ENCODE assay signal across 3 cellular contexts in the genomic region with DNA sequence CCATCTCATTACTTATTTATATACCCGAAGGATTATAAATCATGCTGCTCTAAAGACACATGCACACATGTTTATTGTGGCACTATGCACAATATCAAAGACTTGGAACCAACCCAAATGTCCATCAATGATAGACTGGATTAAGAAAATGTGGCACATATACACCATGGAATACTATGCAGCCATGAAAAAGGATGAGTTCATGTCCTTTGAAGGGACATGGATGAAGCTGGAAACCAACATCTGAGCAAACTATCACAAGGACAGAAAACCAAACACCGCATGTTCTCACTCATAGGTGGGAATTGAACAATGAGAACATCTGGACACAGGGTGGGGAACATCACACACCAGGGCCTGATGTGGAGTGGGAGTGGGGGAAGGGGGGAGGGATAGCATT.
DNase-seq lines count a peak whose midpoint lies in the region; ATAC-seq, FAIRE-seq and TF ChIP-seq lines count a peak whose summit lies in the region.
"Not testable (repeated sequence)": the region's sequence is repeated elsewhere in the genome, so short reads cannot be mapped to it uniquely, and the experiment has no call there.

No MANE protein-coding gene starts in this region.

- not testable (repeated sequence) for H3K9ac ChIP-seq in K562 (ENCODE audit: insufficient read depth in 1 of 2, low read depth in 2 of 2, low read length in 2 of 2)

- not testable (repeated sequence) for H2AFZ ChIP-seq in K562 (ENCODE audit: low read depth, low read length)

- not testable (repeated sequence) for H3K36me3 ChIP-seq in HEK293 (ENCODE audit: control insufficient read depth in 2 of 2, insufficient read depth in 1 of 2, low read length in 2 of 2); K562 (ENCODE audit: control insufficient read depth, insufficient read depth, low read length)

- not testable (repeated sequence) for TF ChIP-seq CTCF in HEK293 (tag by site-specific recombination; IDR thresholded peaks at IDR 0.05); WTC11 (IDR thresholded peaks at IDR 0.05); K562 (IDR thresholded peaks at IDR 0.05 in 2 of 3, conservative IDR thresholded peaks at IDR 0.05 in 1 of 3; ENCODE audit: insufficient read depth in 2 of 3, low read depth in 1 of 3, low read length in 3 of 3)

- peaks cover 10% of the 10 kb centered on the region for H3K36me3 Mint-ChIP-seq in WTC11

- H3K4me3 Mint-ChIP-seq in WTC11 = not testable (repeated sequence)

- not testable (repeated sequence) for TF ChIP-seq RAD21 in K562 (CRISPR knock-in tag; conservative IDR thresholded peaks at IDR 0.05 in 1 of 2, IDR thresholded peaks at IDR 0.05 in 1 of 2)

- not testable (repeated sequence) for H4K20me1 ChIP-seq in K562 (replicated peaks; ENCODE audit: control insufficient read depth, insufficient read depth, low read length)

- 4% methylated on average over 1 of the region's 2 CpGs for WGBS in K562 (ENCODE audit: insufficient coverage, low coverage, missing lambda C conversion rate)

- H3K27ac Mint-ChIP-seq in WTC11 = not testable (repeated sequence)

- TF ChIP-seq EP300 in K562 (IDR thresholded peaks at IDR 0.05; ENCODE audit: low read length) = not testable (repeated sequence)

- not testable (repeated sequence) for H3K4me1 ChIP-seq in HEK293 (ENCODE audit: control insufficient read depth, insufficient read depth, low read length); K562 (replicated peaks in 1 of 2; ENCODE audit: control insufficient read depth in 2 of 2, insufficient read depth in 2 of 2, low read length in 2 of 2)

- not testable (repeated sequence) for FAIRE-seq in K562 (lab: Jason Lieb, UNC)

- not testable (repeated sequence) for ATAC-seq in WTC11, K562

- H3K4me1 Mint-ChIP-seq in WTC11 = not testable (repeated sequence)

- peaks cover 22% of the 10 kb centered on the region for H3K9me3 Mint-ChIP-seq in WTC11

- not testable (repeated sequence) for H3K27me3 ChIP-seq in K562 (ENCODE audit: control insufficient read depth in 2 of 2, insufficient read depth in 2 of 2, low read length in 2 of 2)

- H3K27me3 Mint-ChIP-seq in WTC11 (ENCODE audit: low read depth) = not testable (repeated sequence)

- H3K79me2 ChIP-seq in K562 (ENCODE audit: control insufficient read depth, insufficient read depth, low read length) = not testable (repeated sequence)

- CTCF ChIA-PET in HEK293 (lab: Yijun Ruan, JAX); WTC11 (lab: Charles Lee); K562 (lab: Yijun Ruan, JAX; ENCODE audit: low intra/inter-chr PET ratio): not testable (repeated sequence)

- H3K27ac ChIP-seq in HEK293 (ENCODE audit: extremely low read depth, low read depth, low read length); K562 (ENCODE audit: extremely low read depth, low read depth, low read length): not testable (repeated sequence)

- not testable (repeated sequence) for H3K4me2 ChIP-seq in K562 (ENCODE audit: insufficient read depth, low read length)

- H3K4me3 ChIP-seq in HEK293 (ENCODE audit: low read depth, low read length); K562: not testable (repeated sequence)

- H3K9me1 ChIP-seq in K562 (ENCODE audit: control insufficient read depth, insufficient read depth, low read length) = not testable (repeated sequence)

- intact Hi-C loops in K562 (cut with micrococcal nuclease) = not testable (repeated sequence)

- DNase-seq in WTC11 (ENCODE audit: low spot score); K562 (ENCODE audit: extremely low read depth in 1 of 4, low spot score in 3 of 4): not testable (repeated sequence)

- POLR2A ChIA-PET in HEK293 (lab: Yijun Ruan, JAX); WTC11 (lab: Charles Lee); K562 (lab: Yijun Ruan, JAX): not testable (repeated sequence)

- not testable (repeated sequence) for TF ChIP-seq POLR2A in K562 (conservative IDR thresholded peaks at IDR 0.05)

- H3K9me3 ChIP-seq in HEK293 (ENCODE audit: control insufficient read depth, insufficient read depth, low read depth, low read length); K562 (replicated peaks; ENCODE audit: control insufficient read depth, insufficient read depth, low read depth, low read length): not testable (repeated sequence)

- in situ Hi-C loops in K562 (cut with MboI) = not testable (repeated sequence)

- not testable (repeated sequence) for BruUV-seq in K562 (replicated peaks; lab: Mats Ljungman, UMichigan)

TF ChIP-seq in HEK293, 187 proteins besides CTCF, POLR2A, EP300 and RAD21:
- TF ChIP-seq ZNF146 (tag by site-specific recombination; IDR thresholded peaks at IDR 0.05) (peak; percentile 85), ZNF202 (tag by site-specific recombination; IDR thresholded peaks at IDR 0.05; ENCODE audit: borderline replicate concordance) (peak; percentile 33; the same call in 1 of the 2 replicates)

TF ChIP-seq in WTC11, 78 proteins besides CTCF, POLR2A, EP300 and RAD21:
- TF ChIP-seq GTF2I (CRISPR knock-in tag; conservative IDR thresholded peaks at IDR 0.05) = 0 out of 2 replicates have a peak, but pooled peaks have one; percentile 39

TF ChIP-seq in K562, 482 proteins besides CTCF, POLR2A, EP300 and RAD21:
- peak; percentile 57 for TF ChIP-seq ZNF146 (CRISPR knock-in tag; IDR thresholded peaks at IDR 0.05; ENCODE audit: unreplicated experiment)
